In the genomic region with DNA sequence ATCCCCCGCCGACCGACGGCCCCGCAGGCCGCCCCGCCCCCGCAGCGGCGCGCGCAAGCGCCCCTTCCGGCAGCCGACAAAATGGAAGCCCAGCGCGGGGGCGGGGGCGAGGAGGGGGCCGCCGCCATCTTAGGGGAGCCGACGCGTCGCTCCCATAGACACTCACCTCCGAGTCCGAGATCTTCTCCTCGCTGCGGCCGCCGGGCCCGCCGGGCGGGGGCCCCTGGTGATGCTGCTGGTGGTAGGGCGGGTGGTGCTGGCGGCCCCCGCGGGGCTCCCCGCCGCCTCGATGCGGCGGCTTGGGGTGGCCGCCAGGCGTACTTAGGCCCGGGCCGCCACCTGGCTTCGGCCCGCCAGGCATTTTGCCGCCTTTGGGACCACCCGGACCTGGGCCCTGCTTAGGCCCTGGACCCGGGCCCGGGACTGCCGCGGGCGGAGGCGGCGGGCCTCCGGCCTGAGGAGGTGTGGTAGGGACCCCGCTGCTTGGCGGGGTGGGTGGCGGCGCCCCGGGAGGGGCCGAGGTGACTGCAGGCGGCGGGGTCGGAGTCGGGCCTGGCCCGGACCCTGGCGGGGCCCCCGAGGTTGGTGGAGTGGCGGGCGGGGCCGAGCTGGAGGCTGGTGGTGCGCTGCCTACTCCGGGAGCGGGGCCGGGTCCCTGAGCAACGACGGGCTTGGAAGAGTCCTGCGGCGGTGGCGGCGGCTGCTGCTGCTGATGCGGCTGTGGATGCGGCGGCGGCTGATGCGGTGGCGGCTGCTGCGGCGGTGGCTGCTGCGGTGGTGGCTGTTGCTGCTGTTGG, we compare ENCODE assay signal across 8 cellular contexts. TPM values are rescaled to one million over a fixed set of nuclear protein-coding genes. Genes with fewer than 3 reads are reported as not detected.
A peak's percentile ranks its signal among the peaks of the same experiment; 100 is the strongest.
DNase-seq lines count a peak whose midpoint lies in the region; ATAC-seq and TF ChIP-seq lines count a peak whose summit lies in the region.

No MANE protein-coding gene starts in this region.

- H3K9me3 ChIP-seq in T-helper 17 cell (ENCODE audit: control insufficient read depth, low read length, poor library complexity, severe bottlenecking) (no peaks in the 10 kb centered on the region), right atrium auricular region (no peaks in the 10 kb centered on the region)

- WGBS in urinary bladder = under 1% methylated on average over 94 of the region's 94 CpGs

- H3K27ac Mint-ChIP-seq in T-helper 17 cell = peak overlapping the region; percentile 97

- H3K4me1 ChIP-seq in right atrium auricular region (peaks cover 0 to 48% of the 10 kb centered on the region in 2 donors), urinary bladder (ENCODE audit: insufficient read depth) (peaks cover 2% of the 10 kb centered on the region)

- no peaks in the 10 kb centered on the region for H3K27me3 ChIP-seq in right atrium auricular region

- H3K36me3 ChIP-seq in right atrium auricular region (peaks cover 44% of the 10 kb centered on the region), urinary bladder (ENCODE audit: insufficient read depth) (peaks cover 11% of the 10 kb centered on the region)

- H3K4me3 Mint-ChIP-seq in T-helper 17 cell = peak overlapping the region; percentile 96

- H3K4me3 ChIP-seq in right atrium auricular region (peak overlapping the region; percentile 91 to 100), urinary bladder (ENCODE audit: low read depth, low read length) (peak overlapping the region; percentile 100)

- peak overlapping the region; percentile 99 to 100 for H3K27ac ChIP-seq in right atrium auricular region
- peak overlapping the region; percentile 99 for H3K27ac ChIP-seq in urinary bladder (ENCODE audit: low read depth)

- ATAC-seq in HG02610 (IDR thresholded peaks at IDR 0.05; ENCODE audit: unreplicated experiment) (peak; percentile 30), T-helper 17 cell (peak; percentile 65)

- DNase-seq in GDM1 (lab: John Stamatoyannopoulos, UW) (peak; percentile 77), NCI-H146 (lab: John Stamatoyannopoulos, UW) (peak; percentile 63), T-helper 17 cell (peak; percentile 85 to 89 (median 87)), amniotic stem cell (lab: John Stamatoyannopoulos, UW) (peak; percentile 62), right atrium auricular region (ENCODE audit: low spot score) (peak; percentile 77), pulmonary artery endothelial cell (ENCODE audit: low read depth, low spot score) (peak; percentile 33)

- TF ChIP-seq CTCF in right atrium auricular region (IDR thresholded peaks at IDR 0.05) = peak in 1 of 2 donors; percentile 46

- peaks cover 53% of the 10 kb centered on the region for H3K4me1 Mint-ChIP-seq in T-helper 17 cell

- H3K27me3 Mint-ChIP-seq in T-helper 17 cell = no peaks in the 10 kb centered on the region

- peaks cover 19% of the 10 kb centered on the region for H3K36me3 Mint-ChIP-seq in T-helper 17 cell (ENCODE audit: low read depth)

RNA-seq across cellular contexts. Expression of a gene that starts 0.7 kb away (rescaled TPM):
- total RNA-seq in T-helper 17 cell (100 to 1,000 TPM; 694 to 699 TPM), right atrium auricular region (10 to 100 TPM; 52.0 to 80.8 TPM), pulmonary artery endothelial cell (298 and 333 TPM in 2 replicates), urinary bladder (293 TPM)
- 134 TPM for polyA plus RNA-seq in urinary bladder

Comparison
In these comparisons a context has a peak if more than half of its experiments do, and no peak if none do; other contexts are left out.
1. Peak in every context shown above with its lines: DNase-seq, ATAC-seq, H3K4me3 ChIP-seq and H3K27ac ChIP-seq.
2. DNase-seq: peak in every context shown above with its lines; median percentile 87 in T-helper 17 cell; 77 in GDM1; 77 in right atrium auricular region; 63 in NCI-H146; 62 in amniotic stem cell; 33 in pulmonary artery endothelial cell.